Comparison of ENCODE assay signal across 12 cellular contexts in genomic region chr19:23393121-23393520, GRCh38. TPM values are rescaled to one million over a fixed set of nuclear protein-coding genes. Genes with fewer than 3 reads are reported as not detected.
DNase-seq lines count a peak whose midpoint lies in the region; ATAC-seq, FAIRE-seq and TF ChIP-seq lines count a peak whose summit lies in the region.
"Had no signal": no experiment of that assay in that cellular context is flagged by ENCODE, and none has a peak within 500 bp of the region (broad histone marks: within the 10 kb centered on the region; RNA-seq: fewer than 3 reads in every experiment).

No MANE protein-coding gene starts in this region.

- peaks cover 34 to 68% (median 45%) of the 10 kb centered on the region in 4 donors for H3K4me1 Mint-ChIP-seq in CD4-positive, alpha-beta memory T cell
- peaks cover 23 to 75% (median 46%) of the 10 kb centered on the region in 3 donors for H3K4me1 Mint-ChIP-seq in naive B cell

- intact Hi-C loops in CD4-positive, alpha-beta memory T cell (cut with micrococcal nuclease), result loop anchor here (10.0 kb wide), 1 partner anchor 522 kb away; the partner anchor contains the start of gene ZNF726

- ATAC-seq in naive B cell (ENCODE audit: low read depth in 2 of 2) (no peak), HG03442 (IDR thresholded peaks at IDR 0.05; ENCODE audit: unreplicated experiment) (no peak)

- peak overlapping the region in 5 of 7 donors; percentile 30 to 99 (median 84) for H3K27ac Mint-ChIP-seq in CD4-positive, alpha-beta memory T cell
- peak overlapping the region in 4 of 6 donors; percentile 40 to 99 (median 94) for H3K27ac Mint-ChIP-seq in naive B cell

- no peaks in the 10 kb centered on the region for H3K9me3 ChIP-seq in CD4-positive, alpha-beta memory T cell (ENCODE audit: control insufficient read depth in 1 of 2, low read length in 2 of 2)
- H3K9me3 ChIP-seq in Karpas-422 (ENCODE audit: low read length), result peaks cover 29% of the 10 kb centered on the region
- H3K9me3 ChIP-seq: uterus had no signal

- no peaks in the 10 kb centered on the region for H3K9me2 ChIP-seq in Karpas-422 (replicated peaks; ENCODE audit: insufficient read depth, low read length)

- peaks cover 43% of the 10 kb centered on the region for H3K4me1 ChIP-seq in CD4-positive, alpha-beta memory T cell (ENCODE audit: insufficient read depth, low read length)
- peaks cover 3% of the 10 kb centered on the region; the same call in 1 of the 2 replicates for H3K4me1 ChIP-seq in Karpas-422 (ENCODE audit: low read length)

- H3K27me3 Mint-ChIP-seq in CD4-positive, alpha-beta memory T cell, result no peaks in the 10 kb centered on the region
- H3K27me3 Mint-ChIP-seq in naive B cell, result no peaks in the 10 kb centered on the region

- H3K36me3 ChIP-seq in CD4-positive, alpha-beta memory T cell (ENCODE audit: insufficient read depth, low read length), result no peaks in the 10 kb centered on the region
- H3K36me3 ChIP-seq in Karpas-422 (ENCODE audit: insufficient read depth, low read length) (peaks cover 56% of the 10 kb centered on the region), bronchial epithelial cell (ENCODE audit: control insufficient read depth, insufficient read depth, low read length) (peaks cover 1% of the 10 kb centered on the region)
- H3K36me3 ChIP-seq: uterus had no signal

- H3K36me3 Mint-ChIP-seq in CD4-positive, alpha-beta memory T cell, result peaks cover 29 to 46% of the 10 kb centered on the region in 2 donors
- H3K36me3 Mint-ChIP-seq in naive B cell, result peaks cover 8 to 17% of the 10 kb centered on the region in 2 donors

- H3K27ac ChIP-seq in CD4-positive, alpha-beta memory T cell (ENCODE audit: low read depth, low read length), result no peak overlapping the region
- no peak overlapping the region for H3K27ac ChIP-seq in Karpas-422 (ENCODE audit: low read length)

- H3K4me3 ChIP-seq in CD4-positive, alpha-beta memory T cell (ENCODE audit: low read length in 2 of 2), result no peak overlapping the region
- H3K4me3 ChIP-seq in Karpas-422 (ENCODE audit: low read length) (peak overlapping the region; percentile 93; the same call in 1 of the 2 replicates), bronchial epithelial cell (ENCODE audit: low read depth, low read length) (no peak overlapping the region)

- peaks cover 71% of the 10 kb centered on the region for H3K79me2 ChIP-seq in Karpas-422 (ENCODE audit: low read length)

- no peak overlapping the region for H3K4me2 ChIP-seq in Karpas-422 (ENCODE audit: low read depth, low read length, poor library complexity, severe bottlenecking)

- POLR2A ChIA-PET in CD4-positive, alpha-beta memory T cell (lab: Charles Lee; ENCODE audit: partially characterized antibody), result interaction anchor here (3.3 to 4.3 kb wide), 3 partner anchors 119 to 641 kb away, joined by 18 to 44 read pairs (median 19); partner anchors contain the start of gene ZNF724

- no peak for DNase-seq in CD4-positive, alpha-beta memory T cell
- DNase-seq in Karpas-422, result no peak
- peak; percentile 7 for DNase-seq in bronchial epithelial cell (ENCODE audit: low read depth)
- no peak for DNase-seq in naive B cell
- DNase-seq in RKO (ENCODE audit: low spot score), result no peak
- no peak for DNase-seq in AG20443 (ENCODE audit: low spot score)
- no peak for DNase-seq in dermis blood vessel endothelial cell
- DNase-seq: activated CD4-positive, CD25-positive, alpha-beta regulatory T cell; NCI-H446 treated with DMSO at 0.1 percent for 48 hours; retina; uterus had no signal

- no peak overlapping the region for H2AFZ ChIP-seq in Karpas-422 (ENCODE audit: low read length)

- no peak for TF ChIP-seq CTCF in bronchial epithelial cell (IDR thresholded peaks at IDR 0.05; ENCODE audit: insufficient read depth, low read length, severe bottlenecking)

- H3K27me3 ChIP-seq in CD4-positive, alpha-beta memory T cell (ENCODE audit: insufficient read depth, low read length), result no peaks in the 10 kb centered on the region
- H3K27me3 ChIP-seq in Karpas-422 (ENCODE audit: low read length) (no peaks in the 10 kb centered on the region), bronchial epithelial cell (ENCODE audit: control insufficient read depth, insufficient read depth, low read length) (no peaks in the 10 kb centered on the region)
- H3K27me3 ChIP-seq: uterus had no signal

- no peak for FAIRE-seq in bronchial epithelial cell (lab: Jason Lieb, UNC)

- no peak overlapping the region for H3K9ac ChIP-seq in Karpas-422 (ENCODE audit: low read length)

- H3K4me3 Mint-ChIP-seq in CD4-positive, alpha-beta memory T cell, result peak overlapping the region; percentile 98 to 99 (median 98)
- peak overlapping the region; percentile 83 to 100 (median 99) for H3K4me3 Mint-ChIP-seq in naive B cell

- peaks cover 0 to 19% (median 8%) of the 10 kb centered on the region in 8 donors for H3K9me3 Mint-ChIP-seq in CD4-positive, alpha-beta memory T cell
- peaks cover 0 to 6% (median 0%) of the 10 kb centered on the region in 7 donors for H3K9me3 Mint-ChIP-seq in naive B cell

- CTCF ChIA-PET in CD4-positive, alpha-beta memory T cell (lab: Charles Lee; ENCODE audit: partially characterized antibody), result no interaction called here

- H4K20me1 ChIP-seq in Karpas-422 (ENCODE audit: insufficient read depth, low read depth, low read length), result no peaks in the 10 kb centered on the region

RNA-seq across cellular contexts. Expression of gene ZNF91, which starts 2.1 kb away (rescaled TPM):
- 100 to 1,000 TPM; 111 to 113 TPM for total RNA-seq in CD4-positive, alpha-beta memory T cell
- 10 to 100 TPM in 1 of 2 donors, 1 to 10 TPM in 1; 8.9 to 47.0 TPM for polyA plus RNA-seq in CD4-positive, alpha-beta memory T cell
- 39.4 and 98.5 TPM in 2 replicates for total RNA-seq in Karpas-422 (2014; rRNA removed; shearing (Covaris generic); ENCODE audit: low replicate concordance)
- 7.9 and 12.8 TPM in 2 replicates for total RNA-seq in bronchial epithelial cell
- polyA plus RNA-seq in naive B cell (ENCODE audit: low read depth in 6 of 6), result 10 to 100 TPM; 17.6 to 48.5 (median 40.6) TPM
- total RNA-seq in dermis blood vessel endothelial cell, result 13.4 and 17.4 TPM in 2 replicates
